ENCODE assay signal across 8 cellular contexts in genomic region chr1:48061162-48062136, GRCh38.
DNase-seq lines count a peak whose midpoint lies in the region; ATAC-seq and TF ChIP-seq lines count a peak whose summit lies in the region.

No MANE protein-coding gene starts in this region.

- H3F3A ChIP-seq in MM.1S (ENCODE audit: insufficient read depth, low read length) = no peaks in the 10 kb centered on the region

- WGBS in esophagus squamous epithelium, 2 donors = 41 to 42% methylated on average over 2 to 3 of the region's 3 CpGs

- DNase-seq in SIG-M5 treated with dmso at 0.1 percent for 504 hours (lab: John Stamatoyannopoulos, UW; ENCODE audit: unreplicated experiment) (peak; percentile 43), SIG-M5 (lab: John Stamatoyannopoulos, UW) (no peak), MM.1S (peak; percentile 49), SK-MEL-5 (ENCODE audit: low read depth, low spot score) (peak; percentile 76), esophagus squamous epithelium (lab: John Stamatoyannopoulos, UW) (no peak)
- no peak for DNase-seq in activated CD4-positive, CD25-positive, alpha-beta regulatory T cell treated with anti-CD3 and anti-CD28 coated beads, Interleukin-2, amount 50 U/mL, for 72 hours

- no peaks in the 10 kb centered on the region for H4K20me1 ChIP-seq in MM.1S (ENCODE audit: insufficient read depth, low read length)

- no peaks in the 10 kb centered on the region for H3K9me3 Mint-ChIP-seq in nephron

- TF ChIP-seq POLR2A in esophagus squamous epithelium (IDR thresholded peaks at IDR 0.05) = no peak

- H3K9me3 ChIP-seq in MM.1S (replicated peaks; ENCODE audit: insufficient read depth, low read length) (no peaks in the 10 kb centered on the region), esophagus squamous epithelium (no peaks in the 10 kb centered on the region)

- H3K4me2 ChIP-seq in MM.1S (ENCODE audit: low read depth, low read length) = no peak overlapping the region

- intact Hi-C loops in esophagus squamous epithelium (cut with DNase I) = loop anchor here (5.0 to 10.0 kb wide), 2 partner anchors 64 to 327 kb away; partner anchors contain the start of gene TRABD2B

- H3K4me1 Mint-ChIP-seq in nephron = peaks cover 22% of the 10 kb centered on the region

- no peaks in the 10 kb centered on the region for H3K36me3 ChIP-seq in MM.1S (replicated peaks; ENCODE audit: insufficient read depth, low read length)
- no peaks in the 10 kb centered on the region for H3K36me3 ChIP-seq in esophagus squamous epithelium

- no peaks in the 10 kb centered on the region for H3K79me2 ChIP-seq in MM.1S (ENCODE audit: low read length)

- ATAC-seq in GM21786 (IDR thresholded peaks at IDR 0.05; ENCODE audit: unreplicated experiment) = peak; percentile 75

- H3K27me3 ChIP-seq in MM.1S (replicated peaks; ENCODE audit: insufficient read depth, low read length) = no peaks in the 10 kb centered on the region
- H3K27me3 ChIP-seq in esophagus squamous epithelium = peaks cover 0 to 55% (median 0%) of the 10 kb centered on the region in 4 donors

- H3K36me3 Mint-ChIP-seq in nephron (ENCODE audit: low read depth) = no peaks in the 10 kb centered on the region

- H3K4me1 ChIP-seq in MM.1S (ENCODE audit: low read length) (peaks cover 6% of the 10 kb centered on the region; the same call in 1 of the 2 replicates), esophagus squamous epithelium (peaks cover 0 to 13% (median 0%) of the 10 kb centered on the region in 3 donors)

- peak; percentile 61 for TF ChIP-seq CTCF in MM.1S (IDR thresholded peaks at IDR 0.05; ENCODE audit: low read length)
- peak; percentile 18 to 72 (median 66) for TF ChIP-seq CTCF in esophagus squamous epithelium (IDR thresholded peaks at IDR 0.05)
- TF ChIP-seq CTCF in nephron (IDR thresholded peaks at IDR 0.05; ENCODE audit: unreplicated experiment in 3 of 3) = peak; percentile 69 to 80 (median 78)

- H3K9me2 ChIP-seq in MM.1S (replicated peaks; ENCODE audit: insufficient read depth, low read length) = no peaks in the 10 kb centered on the region

- H3K4me3 ChIP-seq in MM.1S (ENCODE audit: low read length) (no peak overlapping the region), esophagus squamous epithelium (no peak overlapping the region)

- H3K4me3 Mint-ChIP-seq in nephron = no peak overlapping the region

- no peak overlapping the region for H2AFZ ChIP-seq in MM.1S (ENCODE audit: low read length)

- no peak overlapping the region for H3K9ac ChIP-seq in MM.1S (ENCODE audit: low read length)

- peak overlapping the region; percentile 48 to 92 (median 58) for H3K27ac Mint-ChIP-seq in nephron

- H3K27ac ChIP-seq in MM.1S (ENCODE audit: low read length) (no peak overlapping the region), esophagus squamous epithelium (no peak overlapping the region)

- in situ Hi-C loops in SK-MEL-5 (cut with HindIII; ENCODE audit: low pct_unique_long_range_greater_than_20kb, low sequenced_read_pairs) = loop anchor here (10.0 kb wide), 1 partner anchor 67 kb away; the partner anchor contains the start of gene TRABD2B

- H3K27me3 Mint-ChIP-seq in nephron (ENCODE audit: low read depth) = peaks cover 57% of the 10 kb centered on the region

Comparison
In these comparisons a context has a peak if more than half of its experiments do, and no peak if none do; other contexts are left out.
1. DNase-seq: peak in SIG-M5 treated with dmso at 0.1 percent for 504 hours (single experiment), MM.1S (single experiment) and SK-MEL-5 (single experiment); none in SIG-M5 (single experiment), esophagus squamous epithelium (single experiment) and activated CD4-positive, CD25-positive, alpha-beta regulatory T cell treated with anti-CD3 and anti-CD28 coated beads, Interleukin-2, amount 50 U/mL, for 72 hours (single experiment).
2. Peak in every context shown above with its lines, with median percentiles within 50 percentile points of each other: CTCF ChIP-seq.